ENCODE assay signal across 20 cellular contexts in the genomic region with DNA sequence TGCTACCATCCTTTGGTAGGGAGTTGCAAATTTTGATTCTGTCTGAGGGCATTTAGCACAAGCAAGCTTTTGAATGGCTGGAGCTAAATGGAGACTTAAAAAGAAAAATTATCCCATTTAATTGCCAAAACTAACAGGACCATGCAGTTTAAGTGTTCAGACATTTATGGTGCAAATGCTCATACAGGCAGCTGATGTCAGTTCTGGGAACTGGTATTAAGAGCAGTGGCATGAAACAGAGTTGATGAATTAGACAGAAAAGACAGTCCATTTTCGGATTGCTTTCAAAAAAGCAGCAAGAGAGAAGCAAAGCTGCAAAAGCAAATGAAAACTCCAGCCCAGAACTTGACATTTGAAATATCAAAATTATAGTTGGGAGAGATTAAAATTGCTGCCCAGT. TPM values are rescaled to one million over a fixed set of nuclear protein-coding genes. Genes with fewer than 3 reads are reported as not detected.
"Had no signal": no experiment of that assay in that cellular context is flagged by ENCODE, and none has a peak within 500 bp of the region (broad histone marks: within the 10 kb centered on the region; RNA-seq: fewer than 3 reads in every experiment).

No MANE protein-coding gene starts in this region.

- H3K36me3 Mint-ChIP-seq: activated naive CD8-positive, alpha-beta T cell treated with anti-CD3 and anti-CD28 coated beads for 36 hours had no signal

- H3K27me3 Mint-ChIP-seq: central memory CD8-positive, alpha-beta T cell; naive B cell had no signal

- H3K9me3 Mint-ChIP-seq: activated naive CD8-positive, alpha-beta T cell treated with anti-CD3 and anti-CD28 coated beads for 36 hours; central memory CD8-positive, alpha-beta T cell; neural crest cell; T-helper 2 cell treated with Interferon-gamma antibody and Interleukin-4, amounts not matched to agents 5 μg/mL and 100 μg/mL, for 36 hours had no signal

- H3K4me1 ChIP-seq: colonic mucosa, parathyroid adenoma, upper lobe of right lung had no signal

- H3K36me3 ChIP-seq: brain microvascular endothelial cell, colonic mucosa, upper lobe of right lung had no signal

- H3K4me3 ChIP-seq: colonic mucosa, upper lobe of right lung had no signal

- H3K9ac ChIP-seq: parathyroid adenoma had no signal

- H3K27ac Mint-ChIP-seq: activated naive CD8-positive, alpha-beta T cell treated with anti-CD3 and anti-CD28 coated beads for 36 hours; naive B cell; T-helper 2 cell treated with Interferon-gamma antibody and Interleukin-4, amounts not matched to agents 5 μg/mL and 100 μg/mL, for 36 hours had no signal

- H3K4me3 Mint-ChIP-seq: activated naive CD8-positive, alpha-beta T cell treated with anti-CD3 and anti-CD28 coated beads for 36 hours; central memory CD8-positive, alpha-beta T cell; naive B cell; neural crest cell; T-helper 2 cell treated with Interferon-gamma antibody and Interleukin-4, amounts not matched to agents 5 μg/mL and 100 μg/mL, for 36 hours had no signal

- H3K27me3 ChIP-seq: brain microvascular endothelial cell, colonic mucosa, upper lobe of right lung had no signal

- H3K4me1 Mint-ChIP-seq: activated naive CD8-positive, alpha-beta T cell treated with anti-CD3 and anti-CD28 coated beads for 36 hours; central memory CD8-positive, alpha-beta T cell; naive B cell had no signal

- H3K9me3 ChIP-seq: colonic mucosa, upper lobe of right lung had no signal

- H3K27ac ChIP-seq: brain microvascular endothelial cell, colonic mucosa, parathyroid adenoma, upper lobe of right lung had no signal

- ATAC-seq: esophagus mucosa, left ventricle myocardium superior, upper lobe of right lung had no signal

- DNase-seq: activated CD4-positive, alpha-beta T cell treated with anti-CD3 and anti-CD28 coated beads, Interleukin-2, amount 50 U/mL, for 48 hours; activated naive CD4-positive, alpha-beta T cell; activated naive CD8-positive, alpha-beta T cell treated with anti-CD3 and anti-CD28 coated beads for 36 hours; amygdala; brain microvascular endothelial cell; colonic mucosa; left ventricle myocardium superior; naive B cell; stimulated activated CD4-positive, alpha-beta T cell treated with anti-CD3 and anti-CD28 coated beads, Interleukin-12 subunit alpha, Interleukin-12 subunit beta, amount 100 ng/mL, for 4 hours; stimulated activated CD4-positive, alpha-beta T cell treated with anti-CD3 and anti-CD28 coated beads, Interleukin-1b, Interleukin-23, amount 100 ng/mL, for 48 hours; stimulated activated naive CD4-positive, alpha-beta T cell treated with Interleukin-2 at 50 U/mL for 16 hours; upper lobe of right lung had no signal

RNA-seq across cellular contexts. Expression of gene SCRG1, which starts 1.3 kb away (rescaled TPM):
- total RNA-seq: activated naive CD8-positive, alpha-beta T cell treated with anti-CD3 and anti-CD28 coated beads for 36 hours; glomerular endothelial cell; mononuclear cell; renal cortical epithelial cell; upper lobe of right lung had no signal
